Comparison of ENCODE assay signal across 13 cellular contexts in the genomic region with DNA sequence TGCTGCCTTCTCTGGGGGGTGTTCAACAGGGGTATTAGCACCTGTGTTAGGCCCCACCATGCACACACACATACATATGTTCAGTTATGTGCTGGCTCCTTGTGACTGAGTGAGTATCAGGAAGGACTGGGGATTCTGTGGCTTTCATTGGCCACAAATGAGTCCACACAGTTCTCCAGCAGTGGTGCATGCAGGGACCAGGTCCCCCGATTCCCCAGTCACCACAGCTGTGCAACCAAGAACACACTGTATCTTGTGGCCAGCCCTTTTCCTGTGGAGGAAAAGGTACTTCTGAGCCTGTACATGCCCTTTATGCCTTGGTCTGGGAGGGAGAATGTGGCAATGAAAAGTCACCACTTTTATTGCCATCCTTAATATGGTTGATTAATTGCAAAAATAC.
A peak's percentile ranks its signal among the peaks of the same experiment; 100 is the strongest.
DNase-seq lines count a peak whose midpoint lies in the region; ATAC-seq and TF ChIP-seq lines count a peak whose summit lies in the region.
"Had no signal": no experiment of that assay in that cellular context is flagged by ENCODE, and none has a peak within 500 bp of the region (broad histone marks: within the 10 kb centered on the region; RNA-seq: fewer than 3 reads in every experiment).

No MANE protein-coding gene starts in this region.

- TF ChIP-seq CTCF in fibroblast of mammary gland (conservative IDR thresholded peaks at IDR 0.05; ENCODE audit: control insufficient read depth, insufficient read depth, low read depth, low read length) (no peak), thoracic aorta (IDR thresholded peaks at IDR 0.05) (no peak), CD14-positive monocyte (IDR thresholded peaks at IDR 0.05) (no peak)

- ATAC-seq in activated naive CD4-positive, alpha-beta T cell treated with anti-CD3 and anti-CD28 coated beads, Interleukin-2, amount 50 U/mL, for 72 hours, result peak; percentile 51 to 62
- no peak for ATAC-seq in thoracic aorta (ENCODE audit: insufficient number of reproducible peaks, low FRiP score, low read depth)
- ATAC-seq in effector memory CD8-positive, alpha-beta T cell (replicated peaks), result no peak
- ATAC-seq: HCT116 had no signal

- no peaks in the 10 kb centered on the region for H3K27me3 Mint-ChIP-seq in CD14-positive monocyte (ENCODE audit: low read depth in 3 of 3)
- H3K27me3 Mint-ChIP-seq in effector memory CD8-positive, alpha-beta T cell, result no peaks in the 10 kb centered on the region

- H3K27me3 ChIP-seq in thoracic aorta (replicated peaks; ENCODE audit: insufficient read depth), result no peaks in the 10 kb centered on the region

- H3K36me3 Mint-ChIP-seq in activated naive CD4-positive, alpha-beta T cell treated with anti-CD3 and anti-CD28 coated beads, Interleukin-2, amount 50 U/mL, for 72 hours, result peaks cover 0 to 8% of the 10 kb centered on the region in 2 donors
- peaks cover 9 to 11% of the 10 kb centered on the region in 2 donors for H3K36me3 Mint-ChIP-seq in CD14-positive monocyte
- no peaks in the 10 kb centered on the region for H3K36me3 Mint-ChIP-seq in effector memory CD8-positive, alpha-beta T cell (ENCODE audit: insufficient read depth)

- H3K27ac ChIP-seq in thoracic aorta, result peak overlapping the region; percentile 79 to 81

- peak in 1 of 2 donors; percentile 63 for DNase-seq in activated naive CD4-positive, alpha-beta T cell treated with anti-CD3 and anti-CD28 coated beads, Interleukin-2, amount 50 U/mL, for 72 hours (ENCODE audit: low spot score in 2 of 2)
- no peak for DNase-seq in activated naive CD4-positive, alpha-beta T cell treated with Interleukin-2 at 50 U/mL for 16 hours
- DNase-seq in RPMI7951 (ENCODE audit: low read depth) (peak; percentile 49), fibroblast of mammary gland (ENCODE audit: low read depth) (peak; percentile 40), thoracic aorta (ENCODE audit: low spot score) (no peak), cortex of kidney (lab: John Stamatoyannopoulos, UW) (no peak), CD14-positive monocyte (ENCODE audit: low spot score) (no peak)
- no peak for DNase-seq in effector memory CD8-positive, alpha-beta T cell
- DNase-seq: foreskin melanocyte, NCI-H1930, SW 1271 had no signal

- H3K4me1 ChIP-seq in thoracic aorta (ENCODE audit: control insufficient read depth in 1 of 2, low read depth in 2 of 2), result peaks cover 15 to 33% of the 10 kb centered on the region in 2 donors

- H3K4me3 ChIP-seq in fibroblast of mammary gland (ENCODE audit: control insufficient read depth, low read depth, low read length), result peak overlapping the region; percentile 51
- H3K4me3 ChIP-seq in thoracic aorta, result no peak overlapping the region

- no peak overlapping the region for H3K4me3 Mint-ChIP-seq in CD14-positive monocyte
- no peak overlapping the region for H3K4me3 Mint-ChIP-seq in effector memory CD8-positive, alpha-beta T cell
- H3K4me3 Mint-ChIP-seq: nephron had no signal

- no peaks in the 10 kb centered on the region for H3K9me3 ChIP-seq in thoracic aorta

- peaks cover 4 to 5% of the 10 kb centered on the region in 2 donors for H3K9me3 Mint-ChIP-seq in activated naive CD4-positive, alpha-beta T cell treated with anti-CD3 and anti-CD28 coated beads, Interleukin-2, amount 50 U/mL, for 72 hours
- peaks cover 0 to 8% (median 2%) of the 10 kb centered on the region in 7 donors for H3K9me3 Mint-ChIP-seq in CD14-positive monocyte
- H3K9me3 Mint-ChIP-seq in effector memory CD8-positive, alpha-beta T cell, result no peaks in the 10 kb centered on the region
- H3K9me3 Mint-ChIP-seq: nephron had no signal

- peaks cover 18% of the 10 kb centered on the region for H3K4me1 Mint-ChIP-seq in CD14-positive monocyte
- H3K4me1 Mint-ChIP-seq in effector memory CD8-positive, alpha-beta T cell (ENCODE audit: low read depth in 2 of 2), result peaks cover 0 to 3% of the 10 kb centered on the region in 2 donors
- H3K4me1 Mint-ChIP-seq: nephron had no signal

- no peaks in the 10 kb centered on the region for H3K36me3 ChIP-seq in thoracic aorta

- intact Hi-C loops in CD14-positive monocyte (cut with micrococcal nuclease), result loop anchor here in 1 of 2 donors (5.0 kb wide), 1 partner anchor 78 kb away; no protein-coding TSS in a partner anchor

- H3K27ac Mint-ChIP-seq in activated naive CD4-positive, alpha-beta T cell treated with anti-CD3 and anti-CD28 coated beads, Interleukin-2, amount 50 U/mL, for 72 hours, result no peak overlapping the region
- H3K27ac Mint-ChIP-seq in CD14-positive monocyte, result no peak overlapping the region
- no peak overlapping the region for H3K27ac Mint-ChIP-seq in effector memory CD8-positive, alpha-beta T cell
- H3K27ac Mint-ChIP-seq: nephron had no signal

Comparison
In these comparisons a context has a peak if more than half of its experiments do, and no peak if none do; other contexts are left out.
1. ATAC-seq: peak in activated naive CD4-positive, alpha-beta T cell treated with anti-CD3 and anti-CD28 coated beads, Interleukin-2, amount 50 U/mL, for 72 hours (2 of 2); none in thoracic aorta (single experiment) and effector memory CD8-positive, alpha-beta T cell (single experiment).
2. DNase-seq: peak in RPMI7951 (single experiment) and fibroblast of mammary gland (single experiment); none in activated naive CD4-positive, alpha-beta T cell treated with Interleukin-2 at 50 U/mL for 16 hours (single experiment), thoracic aorta (single experiment), cortex of kidney (single experiment), CD14-positive monocyte (single experiment) and effector memory CD8-positive, alpha-beta T cell (0 of 3).